ENCODE assay signal across 10 cellular contexts in the genomic region with DNA sequence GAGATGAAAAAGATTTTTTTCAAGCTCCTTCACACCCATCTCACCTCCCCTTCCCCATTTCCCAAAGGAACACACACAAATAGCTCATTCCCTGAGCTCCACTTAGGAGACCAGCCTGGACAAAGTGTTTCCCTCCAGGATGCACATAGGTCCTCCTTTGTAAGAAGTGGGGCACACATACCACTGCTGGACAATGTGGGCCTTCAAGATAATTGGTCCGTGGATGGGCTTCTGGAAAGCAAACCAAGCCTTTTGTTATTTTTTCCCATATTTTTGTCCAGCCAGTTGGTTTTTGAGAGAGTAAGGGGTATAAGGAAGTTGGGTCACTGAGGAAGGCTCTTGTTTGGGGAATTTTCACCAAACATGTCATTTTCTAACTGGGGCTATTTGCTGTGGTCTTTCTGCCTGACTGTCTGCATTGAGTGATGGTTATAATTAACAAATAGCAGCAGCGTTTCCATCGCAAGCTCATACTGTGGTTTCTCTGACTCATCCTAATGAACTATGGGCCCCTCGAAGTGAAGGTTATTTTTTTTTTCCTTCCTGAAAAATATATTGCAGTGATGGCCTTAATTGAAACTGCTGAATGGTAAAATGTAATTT.
A peak's percentile ranks its signal among the peaks of the same experiment; 100 is the strongest.
DNase-seq lines count a peak whose midpoint lies in the region; ATAC-seq, FAIRE-seq and TF ChIP-seq lines count a peak whose summit lies in the region.
"Had no signal": no experiment of that assay in that cellular context is flagged by ENCODE, and none has a peak within 500 bp of the region (broad histone marks: within the 10 kb centered on the region; RNA-seq: fewer than 3 reads in every experiment).

No MANE protein-coding gene starts in this region.

- peak overlapping the region; percentile 15 for H3K4me2 ChIP-seq in osteoblast (ENCODE audit: insufficient read depth, low read length)

- H3K9me3 Mint-ChIP-seq in activated T-helper 1 cell treated with anti-CD3 and anti-CD28 coated beads, Interleukin-12 subunit alpha, Interleukin-12 subunit beta, Interleukin-2, Interleukin-4 antibody, amounts not matched to agents 30 ng/mL and 10 ng/mL and 1 ng/mL, durations not matched to agents 14 hours and 24 hours and 36 hours: no peaks in the 10 kb centered on the region
- H3K9me3 Mint-ChIP-seq: dendritic cell treated with granulocyte-macrophage colony-stimulating factor and Interleukin-4, amounts not matched to agents 40 ng/mL and 50 ng/mL, for 4 days had no signal

- 64 to 73% methylated on average over 4 of the region's 4 CpGs for WGBS in pancreas, 2 donors

- TF ChIP-seq CTCF in osteoblast (IDR thresholded peaks at IDR 0.05; ENCODE audit: extremely low read depth, low read depth, low read length) (no peak), pancreas (IDR thresholded peaks at IDR 0.05) (no peak)

- H3K4me1 Mint-ChIP-seq in activated T-helper 1 cell treated with anti-CD3 and anti-CD28 coated beads, Interleukin-12 subunit alpha, Interleukin-12 subunit beta, Interleukin-2, Interleukin-4 antibody, amounts not matched to agents 30 ng/mL and 10 ng/mL and 1 ng/mL, durations not matched to agents 14 hours and 24 hours and 36 hours (ENCODE audit: low read depth): peaks cover 4% of the 10 kb centered on the region

- no peaks in the 10 kb centered on the region for H3K79me2 ChIP-seq in osteoblast (ENCODE audit: insufficient read depth, low read length)

- no peak overlapping the region for H3K4me3 ChIP-seq in SJSA1
- H3K4me3 ChIP-seq in osteoblast (ENCODE audit: insufficient read depth, low read length): no peak overlapping the region
- H3K4me3 ChIP-seq in pancreas: no peak overlapping the region

- intact Hi-C loops in activated T-helper 1 cell treated with anti-CD3 and anti-CD28 coated beads, Interleukin-12 subunit alpha, Interleukin-12 subunit beta, Interleukin-2, Interleukin-4 antibody, amounts not matched to agents 30 ng/mL and 10 ng/mL and 1 ng/mL, durations not matched to agents 14 hours and 24 hours and 36 hours (cut with micrococcal nuclease): no loop called here
- intact Hi-C loops in pancreas (cut with DNase I): no loop called here

- ATAC-seq in GM19035 (IDR thresholded peaks at IDR 0.05; ENCODE audit: unreplicated experiment) (peak; percentile 64), HG03045 (IDR thresholded peaks at IDR 0.05; ENCODE audit: unreplicated experiment) (peak; percentile 71), pancreas (no peak)

- H3K4me3 Mint-ChIP-seq in activated T-helper 1 cell treated with anti-CD3 and anti-CD28 coated beads, Interleukin-12 subunit alpha, Interleukin-12 subunit beta, Interleukin-2, Interleukin-4 antibody, amounts not matched to agents 30 ng/mL and 10 ng/mL and 1 ng/mL, durations not matched to agents 14 hours and 24 hours and 36 hours: no peak overlapping the region
- H3K4me3 Mint-ChIP-seq: dendritic cell treated with granulocyte-macrophage colony-stimulating factor and Interleukin-4, amounts not matched to agents 40 ng/mL and 50 ng/mL, for 4 days had no signal

- peak overlapping the region; percentile 73 for H3K27ac ChIP-seq in SJSA1
- H3K27ac ChIP-seq in osteoblast (ENCODE audit: low read depth, low read length): peak overlapping the region; percentile 42
- no peak overlapping the region for H3K27ac ChIP-seq in pancreas

- H3K27ac Mint-ChIP-seq in activated T-helper 1 cell treated with anti-CD3 and anti-CD28 coated beads, Interleukin-12 subunit alpha, Interleukin-12 subunit beta, Interleukin-2, Interleukin-4 antibody, amounts not matched to agents 30 ng/mL and 10 ng/mL and 1 ng/mL, durations not matched to agents 14 hours and 24 hours and 36 hours: no peak overlapping the region
- H3K27ac Mint-ChIP-seq: dendritic cell treated with granulocyte-macrophage colony-stimulating factor and Interleukin-4, amounts not matched to agents 40 ng/mL and 50 ng/mL, for 4 days had no signal

- H3K4me1 ChIP-seq in SJSA1 (replicated peaks): peaks cover 37% of the 10 kb centered on the region
- peaks cover 26% of the 10 kb centered on the region for H3K4me1 ChIP-seq in osteoblast (ENCODE audit: insufficient read depth, low read length)
- no peaks in the 10 kb centered on the region for H3K4me1 ChIP-seq in pancreas

- FAIRE-seq in pancreas (lab: Jason Lieb, UNC): no peak

- DNase-seq in SJSA1 (ENCODE audit: low read depth in 1 of 2, low spot score in 2 of 2) (peak in 1 of 2 experiments; percentile 60), osteoblast (ENCODE audit: insufficient read length, low spot score, missing footprints) (peak; percentile 50), NCI-H526 treated with DMSO at 0.1 percent for 48 hours (lab: John Stamatoyannopoulos, UW) (no peak), pancreas (no peak), HuH-7 (ENCODE audit: low spot score) (no peak)
- DNase-seq in activated T-helper 1 cell treated with anti-CD3 and anti-CD28 coated beads, Interleukin-12 subunit alpha, Interleukin-12 subunit beta, Interleukin-2, Interleukin-4 antibody, amounts not matched to agents 30 ng/mL and 10 ng/mL and 1 ng/mL, durations not matched to agents 14 hours and 24 hours and 36 hours (ENCODE audit: low spot score): no peak
- DNase-seq: NCI-H187 treated with DMSO at 0.1 percent for 48 hours had no signal

- no peaks in the 10 kb centered on the region for H3K36me3 ChIP-seq in SJSA1
- H3K36me3 ChIP-seq in osteoblast (ENCODE audit: insufficient read depth, low read length): no peaks in the 10 kb centered on the region
- no peaks in the 10 kb centered on the region for H3K36me3 ChIP-seq in pancreas

- peak overlapping the region; percentile 75 for H2AFZ ChIP-seq in osteoblast (ENCODE audit: low read length)

- H4K20me1 ChIP-seq in osteoblast (ENCODE audit: insufficient read depth, low read length): no peaks in the 10 kb centered on the region

- no peaks in the 10 kb centered on the region for H3K27me3 Mint-ChIP-seq in activated T-helper 1 cell treated with anti-CD3 and anti-CD28 coated beads, Interleukin-12 subunit alpha, Interleukin-12 subunit beta, Interleukin-2, Interleukin-4 antibody, amounts not matched to agents 30 ng/mL and 10 ng/mL and 1 ng/mL, durations not matched to agents 14 hours and 24 hours and 36 hours (ENCODE audit: insufficient read depth)

- no peaks in the 10 kb centered on the region for H3K36me3 Mint-ChIP-seq in activated T-helper 1 cell treated with anti-CD3 and anti-CD28 coated beads, Interleukin-12 subunit alpha, Interleukin-12 subunit beta, Interleukin-2, Interleukin-4 antibody, amounts not matched to agents 30 ng/mL and 10 ng/mL and 1 ng/mL, durations not matched to agents 14 hours and 24 hours and 36 hours (ENCODE audit: low read depth)

- no peaks in the 10 kb centered on the region for H3K9me3 ChIP-seq in SJSA1 (replicated peaks)
- H3K9me3 ChIP-seq in osteoblast (ENCODE audit: low read depth, low read length): no peaks in the 10 kb centered on the region
- no peaks in the 10 kb centered on the region for H3K9me3 ChIP-seq in pancreas

- H3K27me3 ChIP-seq in SJSA1 (replicated peaks): no peaks in the 10 kb centered on the region
- no peaks in the 10 kb centered on the region for H3K27me3 ChIP-seq in osteoblast (ENCODE audit: insufficient read depth, low read length)
- H3K27me3 ChIP-seq in pancreas: no peaks in the 10 kb centered on the region

Comparison
In these comparisons a context has a peak if more than half of its experiments do, and no peak if none do; other contexts are left out.
1. ATAC-seq: peak in GM19035 (single experiment) and HG03045 (single experiment); none in pancreas (0 of 4).
2. H3K27ac ChIP-seq: peak in SJSA1 (single experiment) and osteoblast (single experiment); none in pancreas (0 of 4).